8 cellular contexts compared by ENCODE assay signal in the genomic region with DNA sequence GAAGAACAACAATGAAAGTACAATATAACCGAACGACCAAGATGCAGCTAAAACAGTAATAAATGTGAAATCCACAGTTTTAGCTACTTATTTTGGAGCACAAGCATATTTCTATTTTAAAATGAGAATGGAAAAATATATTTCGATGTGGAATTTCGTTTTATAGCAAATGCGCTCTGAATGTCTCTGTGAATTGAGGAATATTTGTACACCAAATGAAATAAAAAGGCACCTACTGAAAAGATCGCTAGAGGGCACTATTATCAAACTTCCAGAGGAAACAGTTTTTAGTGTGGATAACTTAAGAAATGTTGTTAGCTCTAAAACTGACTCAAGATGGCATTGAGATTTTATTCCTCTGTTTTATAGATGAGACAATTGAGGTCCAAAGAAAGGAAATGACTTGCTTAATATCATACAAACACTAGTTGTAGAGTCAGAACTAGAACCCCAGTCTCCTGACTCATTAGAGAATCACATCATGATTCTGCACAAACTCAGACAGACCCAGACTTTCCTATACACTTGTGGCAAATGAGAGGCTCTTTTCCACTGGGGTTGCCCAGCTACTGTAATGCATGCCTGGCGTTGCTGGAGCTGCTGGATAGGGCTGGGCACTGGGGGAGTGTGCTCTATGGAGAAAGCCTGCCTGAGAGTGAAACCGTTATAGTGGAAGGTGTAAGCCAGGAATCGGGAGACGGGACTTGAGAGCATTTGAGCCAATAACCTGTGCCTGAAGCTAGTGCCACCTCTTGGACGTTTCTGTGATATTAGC. TPM values are rescaled to one million over a fixed set of nuclear protein-coding genes. Genes with fewer than 3 reads are reported as not detected.
A peak's percentile ranks its signal among the peaks of the same experiment; 100 is the strongest.
DNase-seq lines count a peak whose midpoint lies in the region; ATAC-seq and TF ChIP-seq lines count a peak whose summit lies in the region.

No MANE protein-coding gene starts in this region.

- H3K23ac ChIP-seq in neuronal stem cell (ENCODE audit: low read depth, low read length, poor library complexity), result no peak overlapping the region

- peaks cover 9% of the 10 kb centered on the region for H3K27me3 Mint-ChIP-seq in activated CD4-positive, alpha-beta memory T cell treated with anti-CD3 and anti-CD28 coated beads for 36 hours

- H3K27ac Mint-ChIP-seq in activated CD4-positive, alpha-beta memory T cell treated with anti-CD3 and anti-CD28 coated beads for 36 hours, result peak overlapping the region; percentile 25

- no peak overlapping the region for H4K91ac ChIP-seq in neuronal stem cell (ENCODE audit: low read depth, low read length, poor library complexity)

- intact Hi-C loops in activated CD4-positive, alpha-beta memory T cell treated with anti-CD3 and anti-CD28 coated beads for 36 hours (cut with micrococcal nuclease), result loop anchor here (1.0 to 5.0 kb wide), 11 partner anchors 36 to 299 kb away; no protein-coding TSS in a partner anchor

- no peak overlapping the region for H2AK5ac ChIP-seq in neuronal stem cell (ENCODE audit: low read depth, low read length)

- H3K36me3 Mint-ChIP-seq in activated CD4-positive, alpha-beta memory T cell treated with anti-CD3 and anti-CD28 coated beads for 36 hours, result peaks cover 1% of the 10 kb centered on the region

- no peak overlapping the region for H3K4me2 ChIP-seq in neuronal stem cell (ENCODE audit: insufficient read depth, low read length, poor library complexity, severe bottlenecking)

- no peak overlapping the region for H3K27ac ChIP-seq in neuronal stem cell (replicated peaks; ENCODE audit: low read length)

- H3K27me3 ChIP-seq in BE2C (peaks cover 5% of the 10 kb centered on the region; the same call in 1 of the 2 replicates), neuronal stem cell (ENCODE audit: control insufficient read depth in 3 of 3, insufficient read depth in 3 of 3, low read depth in 1 of 3, low read length in 3 of 3) (no peaks in the 10 kb centered on the region)

- no peak overlapping the region for H3K14ac ChIP-seq in neuronal stem cell (ENCODE audit: low read length)

- H3K9me3 ChIP-seq in BE2C, result no peaks in the 10 kb centered on the region
- no peaks in the 10 kb centered on the region for H3K9me3 ChIP-seq in neuronal stem cell (replicated peaks in 1 of 2; ENCODE audit: control insufficient read depth in 2 of 2, insufficient read depth in 1 of 2, low read depth in 1 of 2, low read length in 2 of 2)

- POLR2A ChIA-PET in activated CD4-positive, alpha-beta memory T cell treated with anti-CD3 and anti-CD28 coated beads for 36 hours (lab: Charles Lee), result interaction anchor here (0.6 to 2.1 kb wide), 9 partner anchors 51 to 387 kb away, joined by 3 to 6 read pairs (median 3); no protein-coding TSS in a partner anchor

- CTCF ChIA-PET in activated CD4-positive, alpha-beta memory T cell treated with anti-CD3 and anti-CD28 coated beads for 36 hours (lab: Charles Lee), result interaction anchor here (0.6 to 6.9 kb wide), 49 partner anchors 9 to 1131 kb away, joined by 3 to 206 read pairs (median 4); a partner anchor contains a TSS

- H3K4ac ChIP-seq in neuronal stem cell (ENCODE audit: low read length), result no peak overlapping the region

- WGBS in neuronal stem cell (ENCODE audit: extremely low coverage in 2 of 2, insufficient read length in 2 of 2, insufficient replicate concordance in 1 of 2), 2 donors, result no CpG with 5 or more reads among the region's 11 CpGs

- H3K79me1 ChIP-seq in neuronal stem cell (ENCODE audit: low read depth, low read length), result no peaks in the 10 kb centered on the region

- no peaks in the 10 kb centered on the region for H3K36me3 ChIP-seq in BE2C
- H3K36me3 ChIP-seq in neuronal stem cell (replicated peaks in 1 of 2; ENCODE audit: control insufficient read depth in 2 of 2, insufficient read depth in 2 of 2, low read length in 2 of 2), result no peaks in the 10 kb centered on the region

- H3K4me3 Mint-ChIP-seq in activated CD4-positive, alpha-beta memory T cell treated with anti-CD3 and anti-CD28 coated beads for 36 hours, result no peak overlapping the region

- no peak overlapping the region for H3K9ac ChIP-seq in neuronal stem cell (ENCODE audit: low read depth, low read length, poor library complexity)

- H4K8ac ChIP-seq in neuronal stem cell (ENCODE audit: low read depth, low read length), result no peak overlapping the region

- no peak overlapping the region for H3K18ac ChIP-seq in neuronal stem cell (ENCODE audit: low read length)

- H3K4me1 ChIP-seq in BE2C (no peaks in the 10 kb centered on the region), neuronal stem cell (ENCODE audit: control insufficient read depth in 2 of 2, insufficient read depth in 1 of 2, low read depth in 1 of 2, low read length in 2 of 2) (peaks cover 0 to 1% of the 10 kb centered on the region in 2 donors)

- peaks cover 4% of the 10 kb centered on the region for H3K9me3 Mint-ChIP-seq in activated CD4-positive, alpha-beta memory T cell treated with anti-CD3 and anti-CD28 coated beads for 36 hours

- H3K4me3 ChIP-seq in BE2C (ENCODE audit: low read depth, low read length), result peak overlapping the region; percentile 29; the same call in 1 of the 2 replicates
- peak overlapping the region; percentile 25 for H3K4me3 ChIP-seq in fibroblast of pulmonary artery (replicated peaks; ENCODE audit: low read depth, low read length)
- H3K4me3 ChIP-seq in neuronal stem cell (ENCODE audit: low read length in 2 of 2), result peak overlapping the region in 1 of 2 donors; percentile 6

- no peak overlapping the region for H2BK15ac ChIP-seq in neuronal stem cell (ENCODE audit: low read length)

- ATAC-seq in GM21619 (IDR thresholded peaks at IDR 0.05; ENCODE audit: unreplicated experiment) (peak; percentile 60), GM19397 (IDR thresholded peaks at IDR 0.05; ENCODE audit: unreplicated experiment) (no peak)

- H2BK12ac ChIP-seq in neuronal stem cell (ENCODE audit: low read length), result no peak overlapping the region

- peaks cover 28% of the 10 kb centered on the region for H3K4me1 Mint-ChIP-seq in activated CD4-positive, alpha-beta memory T cell treated with anti-CD3 and anti-CD28 coated beads for 36 hours (ENCODE audit: low read depth)

- no peak overlapping the region for H2BK5ac ChIP-seq in neuronal stem cell (ENCODE audit: low read length)

- peak; percentile 69 for TF ChIP-seq CTCF in BE2C (IDR thresholded peaks at IDR 0.05; ENCODE audit: low read depth, low read length)
- TF ChIP-seq CTCF in fibroblast of pulmonary artery (IDR thresholded peaks at IDR 0.05; ENCODE audit: low read length, missing control alignments), result peak; percentile 78

- peak overlapping the region; percentile 30 for H2AFZ ChIP-seq in neuronal stem cell (ENCODE audit: low read length)

- no peak overlapping the region for H2BK120ac ChIP-seq in neuronal stem cell (ENCODE audit: low read depth, low read length)

- DNase-seq in BE2C (peak; percentile 15), NCI-H2196 treated with DMSO at 0.1 percent for 48 hours (lab: John Stamatoyannopoulos, UW; ENCODE audit: unreplicated experiment) (peak; percentile 47), fibroblast of pulmonary artery (ENCODE audit: low read depth) (peak; percentile 76), neuronal stem cell (ENCODE audit: low spot score) (peak; percentile 38), GM19240 (ENCODE audit: insufficient read length, low spot score) (no peak)
- peak; percentile 76 for DNase-seq in activated CD4-positive, alpha-beta memory T cell treated with anti-CD3 and anti-CD28 coated beads for 36 hours

RNA-seq across cellular contexts. Expression of a gene that starts 51.9 kb away (rescaled TPM):
- polyA plus RNA-seq in BE2C (2012; ENCODE audit: insufficient read depth, insufficient read length, low read depth), result 26.9 TPM
- 10 to 100 TPM; 27.2 to 33.3 TPM for total RNA-seq in activated CD4-positive, alpha-beta memory T cell treated with anti-CD3 and anti-CD28 coated beads for 36 hours
- 19.5 TPM for polyA plus RNA-seq in neuronal stem cell (2013, experiment 1 of 2)
- 18.5 TPM for polyA plus RNA-seq in neuronal stem cell (2013, experiment 2 of 2)
